ENCODE assay signal across 18 cellular contexts in the genomic region with DNA sequence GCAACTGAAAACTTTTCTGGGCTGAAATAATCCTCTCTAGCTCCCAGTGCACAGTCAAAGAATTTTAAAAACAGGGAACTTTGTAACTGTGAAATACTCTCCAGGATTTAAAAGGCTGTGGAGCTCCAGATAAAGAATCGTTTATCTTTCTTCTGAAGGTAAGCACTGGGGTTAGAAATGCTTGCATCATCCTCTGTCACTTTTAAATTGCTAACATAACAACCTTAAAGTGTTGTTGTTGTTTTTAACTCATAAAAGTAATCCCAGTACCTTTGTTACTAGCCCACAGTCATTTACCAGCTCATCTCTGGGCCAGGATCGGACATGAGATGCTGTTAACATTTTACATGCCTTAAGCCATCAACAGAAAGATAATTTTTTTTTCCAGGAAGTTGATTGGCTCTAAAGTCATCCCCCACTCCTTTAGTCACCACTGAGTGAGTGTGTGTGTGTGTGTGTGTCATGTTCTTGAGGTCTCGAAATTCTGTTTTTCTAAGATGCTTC. TPM values are rescaled to one million over a fixed set of nuclear protein-coding genes. Genes with fewer than 3 reads are reported as not detected.
DNase-seq lines count a peak whose midpoint lies in the region; ATAC-seq, FAIRE-seq and TF ChIP-seq lines count a peak whose summit lies in the region.
"Had no signal": no experiment of that assay in that cellular context is flagged by ENCODE, and none has a peak within 500 bp of the region (broad histone marks: within the 10 kb centered on the region; RNA-seq: fewer than 3 reads in every experiment).

A gene (plus strand): TSS at position 51 of the 504 bp plus-strand sequence. CDS start 1,359 bp downstream, outside the sequence.

- peak; percentile 18; the same call in 1 of the 2 replicates for TF ChIP-seq EP300 in K562 (IDR thresholded peaks at IDR 0.05; ENCODE audit: low read length)

- no peak within 1 kb of the TSS for H3K27ac ChIP-seq in K562 (ENCODE audit: extremely low read depth, low read depth, low read length)
- H3K27ac ChIP-seq: 22Rv1, neutrophil had no signal

- no peaks in the 10 kb centered on the region for H3K9me3 ChIP-seq in K562 (replicated peaks; ENCODE audit: control insufficient read depth, insufficient read depth, low read depth, low read length)
- H3K9me3 ChIP-seq: neutrophil had no signal

- CTCF ChIA-PET in activated CD4-positive, alpha-beta T cell treated with anti-CD3 and anti-CD28 coated beads for 36 hours (lab: Charles Lee) = interaction anchor here (1.0 kb wide), 1 partner anchor 9 kb away, joined by 4 read pairs; no protein-coding TSS in a partner anchor
- CTCF ChIA-PET in K562 (lab: Yijun Ruan, JAX; ENCODE audit: low intra/inter-chr PET ratio) = no interaction called here
- CTCF ChIA-PET in GM10248 (lab: Yijun Ruan, JAX) = interaction anchor here (1.0 to 1.5 kb wide), 2 partner anchors 11 kb away, joined by 3 to 4 read pairs; no protein-coding TSS in a partner anchor

- 3% methylated on average over 3 of the region's 3 CpGs for WGBS in K562 (ENCODE audit: insufficient coverage, low coverage, missing lambda C conversion rate)

- POLR2A ChIA-PET in activated CD4-positive, alpha-beta T cell treated with anti-CD3 and anti-CD28 coated beads for 36 hours (lab: Charles Lee) = no interaction called here
- POLR2A ChIA-PET in K562 (lab: Yijun Ruan, JAX) (interaction anchor here (0.6 to 1.0 kb wide), 3 partner anchors 9 to 359 kb away, joined by 3 read pairs; no protein-coding TSS in a partner anchor), GM10248 (lab: Yijun Ruan, JAX) (no interaction called here)

- H3K4me1 Mint-ChIP-seq in activated CD4-positive, alpha-beta T cell treated with anti-CD3 and anti-CD28 coated beads for 36 hours = no peaks in the 10 kb centered on the region

- no peaks in the 10 kb centered on the region for H3K9me3 Mint-ChIP-seq in activated CD4-positive, alpha-beta T cell treated with anti-CD3 and anti-CD28 coated beads for 36 hours (ENCODE audit: low read depth)

- H4K20me1 ChIP-seq in K562 (replicated peaks; ENCODE audit: control insufficient read depth, insufficient read depth, low read length) = no peaks in the 10 kb centered on the region

- no peak for FAIRE-seq in K562 (lab: Jason Lieb, UNC)

- in situ Hi-C loops in K562 (cut with MboI) = no loop called here

- peaks cover 0 to 3% of the 10 kb centered on the region in 2 experiments; a peak in 2 of 5 replicates for H3K27me3 ChIP-seq in K562 (ENCODE audit: control insufficient read depth in 2 of 2, insufficient read depth in 2 of 2, low read length in 2 of 2)
- H3K27me3 ChIP-seq: neutrophil had no signal

- no peak for TF ChIP-seq RAD21 in K562 (CRISPR knock-in tag; conservative IDR thresholded peaks at IDR 0.05 in 1 of 2, IDR thresholded peaks at IDR 0.05 in 1 of 2)

- H3K79me2 ChIP-seq in K562 (ENCODE audit: control insufficient read depth, insufficient read depth, low read length) = no peaks in the 10 kb centered on the region

- intact Hi-C loops in activated CD4-positive, alpha-beta T cell treated with anti-CD3 and anti-CD28 coated beads for 36 hours (cut with DNase I, micrococcal nuclease) = no loop called here
- intact Hi-C loops in K562 (cut with micrococcal nuclease) = no loop called here

- TF ChIP-seq CTCF in K562 (IDR thresholded peaks at IDR 0.05 in 2 of 3, conservative IDR thresholded peaks at IDR 0.05 in 1 of 3; ENCODE audit: insufficient read depth in 2 of 3, low read depth in 1 of 3, low read length in 3 of 3) = no peak
- TF ChIP-seq CTCF in foreskin fibroblast (IDR thresholded peaks at IDR 0.05; ENCODE audit: low read depth, low read length) = no peak
- TF ChIP-seq CTCF in GM10248 (IDR thresholded peaks at IDR 0.05; ENCODE audit: control extremely low read depth, extremely low read depth, low read depth, missing control alignments) = no peak

- H3K9ac ChIP-seq in K562 (ENCODE audit: insufficient read depth in 1 of 2, low read depth in 2 of 2, low read length in 2 of 2) = no peak within 1 kb of the TSS

- no TSS peak for BruUV-seq in K562 (replicated peaks; lab: Mats Ljungman, UMichigan)

- no peak within 1 kb of the TSS for H3K4me3 Mint-ChIP-seq in activated CD4-positive, alpha-beta T cell treated with anti-CD3 and anti-CD28 coated beads for 36 hours
- H3K4me3 Mint-ChIP-seq: activated naive CD8-positive, alpha-beta T cell had no signal

- no peak within 1 kb of the TSS for H2AFZ ChIP-seq in K562 (ENCODE audit: low read depth, low read length)

- peaks cover 2% of the 10 kb centered on the region for H3K27me3 Mint-ChIP-seq in activated CD4-positive, alpha-beta T cell treated with anti-CD3 and anti-CD28 coated beads for 36 hours

- DNase-seq in activated CD4-positive, alpha-beta T cell treated with anti-CD3 and anti-CD28 coated beads for 36 hours = no peak
- DNase-seq in activated CD4-positive, alpha-beta T cell treated with anti-CD3 and anti-CD28 coated beads, Interleukin-2, amount 50 U/mL, for 48 hours = no peak
- DNase-seq in K562 (ENCODE audit: extremely low read depth in 1 of 4, low spot score in 3 of 4) (no peak), foreskin fibroblast (peak; percentile 60 to 75), NCI-H1417 (lab: John Stamatoyannopoulos, UW) (no peak), GM10248 (ENCODE audit: extremely low spot score) (no peak)
- no peak for DNase-seq in stimulated activated naive CD4-positive, alpha-beta T cell treated with Interleukin-2 at 50 U/mL for 16 hours (lab: John Stamatoyannopoulos, UW)
- DNase-seq: activated CD4-positive, CD25-positive, alpha-beta regulatory T cell; Calu3; dermis blood vessel endothelial cell; NCI-H1436; NCI-H510A treated with DMSO at 0.1 percent for 48 hours had no signal

- H3K27ac Mint-ChIP-seq in activated CD4-positive, alpha-beta T cell treated with anti-CD3 and anti-CD28 coated beads for 36 hours = no peak within 1 kb of the TSS
- H3K27ac Mint-ChIP-seq: activated naive CD8-positive, alpha-beta T cell had no signal

- H3K4me1 ChIP-seq in K562 (replicated peaks in 1 of 2; ENCODE audit: control insufficient read depth in 2 of 2, insufficient read depth in 2 of 2, low read length in 2 of 2) = peaks cover 0 to 4% of the 10 kb centered on the region in 2 experiments; a peak in 1 of 5 replicates

- ATAC-seq in activated CD4-positive, alpha-beta T cell treated with anti-CD3 and anti-CD28 coated beads for 36 hours = peak; percentile 26
- ATAC-seq in K562 (peak; percentile 57), GM21723 (IDR thresholded peaks at IDR 0.05; ENCODE audit: unreplicated experiment) (no peak)
- ATAC-seq: left lobe of liver had no signal

- no peak within 1 kb of the TSS for H3K4me2 ChIP-seq in K562 (ENCODE audit: insufficient read depth, low read length)

- no peaks in the 10 kb centered on the region for H3K36me3 Mint-ChIP-seq in activated CD4-positive, alpha-beta T cell treated with anti-CD3 and anti-CD28 coated beads for 36 hours (ENCODE audit: low read depth)
- H3K36me3 Mint-ChIP-seq: activated naive CD8-positive, alpha-beta T cell had no signal

- H3K36me3 ChIP-seq in K562 (ENCODE audit: control insufficient read depth, insufficient read depth, low read length) = no peaks in the 10 kb centered on the region
- H3K36me3 ChIP-seq: neutrophil had no signal

- H3K4me3 ChIP-seq in K562 = no peak within 1 kb of the TSS
- H3K4me3 ChIP-seq in foreskin fibroblast (ENCODE audit: low read depth in 1 of 2, low read length in 2 of 2) = no peak within 1 kb of the TSS

- no peaks in the 10 kb centered on the region for H3K9me1 ChIP-seq in K562 (ENCODE audit: control insufficient read depth, insufficient read depth, low read length)

- no peak for TF ChIP-seq POLR2A in K562 (conservative IDR thresholded peaks at IDR 0.05)

TF ChIP-seq in K562, 482 proteins besides CTCF, POLR2A, EP300 and RAD21 (continues in another document):
- TF ChIP-seq ZNF589 (CRISPR knock-in tag; IDR thresholded peaks at IDR 0.05; ENCODE audit: low read depth) (0 out of 2 replicates have a peak, but pooled peaks have one; percentile 49), CEBPG (CRISPR knock-in tag; IDR thresholded peaks at IDR 0.05) (no peak), CEBPG (tag; conservative IDR thresholded peaks at IDR 0.05 in 1 of 2, IDR thresholded peaks at IDR 0.05 in 1 of 2) (peak; percentile 72 to 76)
- TF ChIP-seq, protein P1, sequence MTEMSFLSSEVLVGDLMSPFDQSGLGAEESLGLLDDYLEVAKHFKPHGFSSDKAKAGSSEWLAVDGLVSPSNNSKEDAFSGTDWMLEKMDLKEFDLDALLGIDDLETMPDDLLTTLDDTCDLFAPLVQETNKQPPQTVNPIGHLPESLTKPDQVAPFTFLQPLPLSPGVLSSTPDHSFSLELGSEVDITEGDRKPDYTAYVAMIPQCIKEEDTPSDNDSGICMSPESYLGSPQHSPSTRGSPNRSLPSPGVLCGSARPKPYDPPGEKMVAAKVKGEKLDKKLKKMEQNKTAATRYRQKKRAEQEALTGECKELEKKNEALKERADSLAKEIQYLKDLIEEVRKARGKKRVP (CRISPR knock-in tag; IDR thresholded peaks at IDR 0.05) = peak; percentile 67; the same call in 1 of the 2 replicates

RNA-seq across cellular contexts. Expression of the gene that starts here (rescaled TPM):
- total RNA-seq in activated CD4-positive, alpha-beta T cell treated with anti-CD3 and anti-CD28 coated beads for 36 hours = not detected
- total RNA-seq in K562 (2011; cell fraction: chromatin; rRNA removed; ENCODE audit: low replicate concordance) = not detected in 2 replicates
- total RNA-seq in K562 (2011; cell fraction: nucleolus; rRNA removed) = not detected in 2 replicates
- total RNA-seq in K562 (2011; cell fraction: nucleoplasm; rRNA removed) = not detected in 2 replicates
- total RNA-seq in K562 (2014; rRNA removed) (not detected in 2 replicates), K562 (2014; rRNA removed; fragmentation: Illumina TruSeq; extraction: Trizol) (not detected in 2 replicates), K562 (2015; rRNA removed; fragmentation: Illumina TruSeq; extraction: Trizol) (not detected in 2 replicates), K562 (2021) (not detected in 2 replicates)
- polyA plus RNA-seq in K562 (2011; rRNA removed) (not detected in 2 replicates), K562 (2014; fragmentation: Illumina TruSeq; extraction: Trizol) (not detected in 2 replicates), K562 (2014; fragmentation: Nextera tagmentation; extraction: Ambion mirVana) (not detected), K562 (2014; rRNA removed) (not detected in 2 replicates)
- not detected in 2 replicates for polyA plus RNA-seq in K562 (2011; cell fraction: cytosol; rRNA removed)
- polyA plus RNA-seq in K562 (2011; cell fraction: nucleus; rRNA removed) = not detected in 2 replicates
- 0.08 TPM in 1 of 2 replicates, not detected in the other for polyA plus RNA-seq in K562 (2012)
- polyA minus RNA-seq in K562 (2011; rRNA and poly(A)+ RNA removed) = not detected in 2 replicates
- not detected in 2 replicates for polyA minus RNA-seq in K562 (2011; cell fraction: cytosol; rRNA and poly(A)+ RNA removed)
- not detected in 2 replicates for polyA minus RNA-seq in K562 (2011; cell fraction: nucleus; rRNA and poly(A)+ RNA removed)
- total RNA-seq: Calu3, OCI-LY7 had no signal

Comparison
In these comparisons a context has a peak if more than half of its experiments do, and no peak if none do; other contexts are left out.
1. Peak in ATAC-seq in activated CD4-positive, alpha-beta T cell treated with anti-CD3 and anti-CD28 coated beads for 36 hours; RNA of the gene not detected or under 1 TPM.
2. Peak in ATAC-seq in K562; RNA of the gene not detected or under 1 TPM.
3. DNase-seq: peak in foreskin fibroblast (2 of 2); none in activated CD4-positive, alpha-beta T cell treated with anti-CD3 and anti-CD28 coated beads for 36 hours (single experiment), activated CD4-positive, alpha-beta T cell treated with anti-CD3 and anti-CD28 coated beads, Interleukin-2, amount 50 U/mL, for 48 hours (0 of 2), K562 (0 of 4), NCI-H1417 (0 of 3), GM10248 (single experiment) and stimulated activated naive CD4-positive, alpha-beta T cell treated with Interleukin-2 at 50 U/mL for 16 hours (single experiment).